In the genomic region with DNA sequence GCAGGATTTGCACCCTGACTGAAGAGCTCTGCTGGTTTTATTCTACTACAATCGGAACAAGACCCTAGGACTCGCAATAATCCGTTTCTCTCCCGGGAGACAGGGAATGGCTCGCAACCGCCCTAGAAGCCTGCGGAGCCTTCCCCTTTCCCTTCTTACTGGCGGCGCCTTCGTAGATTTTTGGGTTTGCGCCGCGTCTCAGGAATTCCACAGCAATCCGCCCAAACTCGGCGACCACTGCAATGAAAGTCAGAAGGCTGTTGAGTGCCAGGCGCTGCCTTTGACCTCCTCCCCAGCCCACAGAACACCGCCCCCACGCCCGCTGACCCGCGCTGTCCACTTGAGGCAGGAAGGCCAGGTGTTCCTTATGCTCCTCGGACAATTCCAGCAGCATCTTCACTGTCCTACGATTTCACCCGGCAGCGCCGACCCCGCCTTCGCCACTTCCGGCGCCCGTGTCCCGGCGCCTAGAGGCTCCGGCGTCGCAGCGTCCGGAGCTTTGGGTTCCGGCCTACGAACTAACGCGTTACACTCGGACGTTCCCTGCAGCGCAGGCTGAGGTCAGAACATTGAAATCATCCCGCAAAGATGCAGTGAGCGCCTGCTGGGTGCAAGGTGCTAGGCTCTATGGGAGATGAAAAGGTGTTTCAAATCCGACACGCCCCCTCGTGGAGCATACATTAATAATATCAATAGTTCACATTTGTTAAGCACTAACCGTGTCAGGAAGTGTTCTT, we compare ENCODE assay signal across 7 cellular contexts. TPM values are rescaled to one million over a fixed set of nuclear protein-coding genes. Genes with fewer than 3 reads are reported as not detected.
DNase-seq lines count a peak whose midpoint lies in the region; ATAC-seq and TF ChIP-seq lines count a peak whose summit lies in the region.

A gene (minus strand): TSS at position 439 of the 737 bp plus-strand sequence. CDS start 45 bp downstream, at position 394.

- intact Hi-C loops in T-helper 2 cell treated with Interferon-gamma antibody and Interleukin-4, amounts not matched to agents 100 ng/mL and 5 ng/mL, for 36 hours (cut with micrococcal nuclease): loop anchor here (1.0 to 10.0 kb wide), 5 partner anchors 61 to 627 kb away; a partner anchor contains a TSS
- intact Hi-C loops in ascending aorta (cut with DNase I): loop anchor here (1.0 kb wide), 1 partner anchor 61 kb away; a partner anchor contains a TSS

- peaks cover 19 to 32% of the 10 kb centered on the region in 2 donors for H3K36me3 ChIP-seq in ascending aorta

- peak within 1 kb of the TSS; percentile 67 to 82 for H3K4me3 ChIP-seq in ascending aorta

- H3K27me3 ChIP-seq in ascending aorta: no peaks in the 10 kb centered on the region

- ATAC-seq in GM18498 (IDR thresholded peaks at IDR 0.05; ENCODE audit: unreplicated experiment) (peak; percentile 99), HG02884 (IDR thresholded peaks at IDR 0.05; ENCODE audit: unreplicated experiment) (peak; percentile 98)

- H3K9me3 ChIP-seq in ascending aorta: no peaks in the 10 kb centered on the region

- peaks cover 4 to 5% of the 10 kb centered on the region in 2 donors for H3K4me1 ChIP-seq in ascending aorta

- peak within 1 kb of the TSS; percentile 67 to 73 for H3K27ac ChIP-seq in ascending aorta

- DNase-seq in NCI-H146 treated with DMSO at 0.1 percent for 48 hours (lab: John Stamatoyannopoulos, UW; ENCODE audit: unreplicated experiment): peak; percentile 94
- peak; percentile 14 to 82 for DNase-seq in ascending aorta (ENCODE audit: low spot score in 2 of 2)
- DNase-seq in hepatic stellate cell (ENCODE audit: low spot score): peak; percentile 60
- DNase-seq in renal cortical epithelial cell (ENCODE audit: low read depth): peak; percentile 75

- TF ChIP-seq CTCF in ascending aorta (IDR thresholded peaks at IDR 0.05): peak in 1 of 3 experiments; percentile 36

RNA-seq across cellular contexts. Expression of the gene that starts here (rescaled TPM):
- 29.0 and 31.7 TPM in 2 replicates for total RNA-seq in T-helper 2 cell treated with Interferon-gamma antibody and Interleukin-4, amounts not matched to agents 100 ng/mL and 5 ng/mL, for 36 hours
- total RNA-seq in ascending aorta (39.6 TPM), renal cortical epithelial cell (47.6 and 54.2 TPM in 2 replicates)

Comparison
In these comparisons a context has a peak if more than half of its experiments do, and no peak if none do; other contexts are left out.
1. Peak in every context shown above with its lines: DNase-seq, ATAC-seq, H3K4me3 ChIP-seq and H3K27ac ChIP-seq.